In the genomic region with DNA sequence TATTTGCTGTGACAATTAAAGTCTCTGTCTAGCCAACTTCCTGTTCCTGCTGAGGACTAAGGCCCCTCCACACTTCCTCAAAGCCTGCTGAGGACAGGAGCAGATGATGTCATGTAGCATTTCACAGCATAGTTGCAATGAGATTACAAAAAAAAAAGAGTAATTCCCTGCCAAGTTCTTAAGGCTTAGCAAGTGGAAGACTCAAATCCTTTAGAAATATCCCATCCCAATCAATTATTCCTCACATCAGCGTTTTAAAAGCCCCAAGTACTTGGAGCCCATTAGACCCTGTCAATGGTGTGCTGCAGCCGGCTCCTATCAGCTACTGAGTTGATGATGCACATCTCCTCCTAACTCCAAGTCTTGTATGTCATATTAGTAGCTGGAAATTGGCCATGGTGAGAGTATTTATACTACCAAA, we compare ENCODE assay signal across 1 cellular context.
TF ChIP-seq lines count a peak whose summit lies in the region.

No MANE protein-coding gene starts in this region.

TF ChIP-seq in GM23338, 12 proteins besides CTCF, POLR2A, EP300 and RAD21 (continued from another document):
- TF ChIP-seq ZNF114 (CRISPR knock-in tag; IDR thresholded peaks at IDR 0.05): no peak
- no peak for TF ChIP-seq POLR2AphosphoS5 (IDR thresholded peaks at IDR 0.05; ENCODE audit: low read depth)
- no peak for TF ChIP-seq STAT1 (IDR thresholded peaks at IDR 0.05; ENCODE audit: unreplicated experiment)
- no peak for TF ChIP-seq NANOG (IDR thresholded peaks at IDR 0.05; ENCODE audit: borderline replicate concordance)
- no peak for TF ChIP-seq ZNF331 (CRISPR knock-in tag; IDR thresholded peaks at IDR 0.05; ENCODE audit: low read depth)
- TF ChIP-seq REST (IDR thresholded peaks at IDR 0.05; ENCODE audit: unreplicated experiment): no peak
- no peak for TF ChIP-seq EZH2 (IDR thresholded peaks at IDR 0.05; ENCODE audit: low read depth, unreplicated experiment)
- TF ChIP-seq CREB1 (CRISPR knock-in tag; IDR thresholded peaks at IDR 0.05; ENCODE audit: low read depth): no peak
- TF ChIP-seq EZH2phosphoT487 (IDR thresholded peaks at IDR 0.05; ENCODE audit: unreplicated experiment): no peak
- TF ChIP-seq JUNB (IDR thresholded peaks at IDR 0.05; ENCODE audit: unreplicated experiment): no peak
- TF ChIP-seq, protein P1, sequence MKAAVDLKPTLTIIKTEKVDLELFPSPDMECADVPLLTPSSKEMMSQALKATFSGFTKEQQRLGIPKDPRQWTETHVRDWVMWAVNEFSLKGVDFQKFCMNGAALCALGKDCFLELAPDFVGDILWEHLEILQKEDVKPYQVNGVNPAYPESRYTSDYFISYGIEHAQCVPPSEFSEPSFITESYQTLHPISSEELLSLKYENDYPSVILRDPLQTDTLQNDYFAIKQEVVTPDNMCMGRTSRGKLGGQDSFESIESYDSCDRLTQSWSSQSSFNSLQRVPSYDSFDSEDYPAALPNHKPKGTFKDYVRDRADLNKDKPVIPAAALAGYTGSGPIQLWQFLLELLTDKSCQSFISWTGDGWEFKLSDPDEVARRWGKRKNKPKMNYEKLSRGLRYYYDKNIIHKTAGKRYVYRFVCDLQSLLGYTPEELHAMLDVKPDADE (IDR thresholded peaks at IDR 0.05): no peak
TF ChIP-seq in GM23338: peak in this region for 0.
